Comparison of ENCODE assay signal across 20 cellular contexts in genomic region chr6:141809901-141810300, GRCh38.
"Had no signal": no experiment of that assay in that cellular context is flagged by ENCODE, and none has a peak within 500 bp of the region (broad histone marks: within the 10 kb centered on the region; RNA-seq: fewer than 3 reads in every experiment).

No MANE protein-coding gene starts in this region.

- DNase-seq: activated CD4-positive, alpha-beta T cell treated with anti-CD3 and anti-CD28 coated beads, Interleukin-2, amount 50 U/mL, for 1 hour; activated naive CD4-positive, alpha-beta T cell; activated naive CD8-positive, alpha-beta T cell treated with anti-CD3 and anti-CD28 coated beads, Interleukin-2, amount 10 ng/mL, durations not matched to agents 7 days and 5 days; activated T-cell treated with anti-CD3 and anti-CD28 coated beads for 4 hours; brain microvascular endothelial cell; cerebellar nuclear complex; effector memory CD8-positive, alpha-beta T cell; islet precursor cell; midbrain; right cardiac atrium; small intestine; stimulated activated CD4-positive, alpha-beta T cell treated with anti-CD3 and anti-CD28 coated beads, Interleukin-4, amount 100 ng/mL, for 4 hours; stimulated activated CD8-positive, alpha-beta memory T cell treated with anti-CD3 and anti-CD28 coated beads, Interleukin-4, amount 100 ng/mL, for 48 hours; stimulated activated naive CD4-positive, alpha-beta T cell treated with Interleukin-2 at 50 U/mL for 16 hours; substantia nigra had no signal

- H3K4me3 ChIP-seq: hepatocyte, lung, prostate gland, tibial nerve, vagina had no signal

- ATAC-seq: effector memory CD8-positive, alpha-beta T cell; right cardiac atrium had no signal

- H3K36me3 ChIP-seq: brain microvascular endothelial cell, prostate gland, tibial nerve, vagina had no signal

- H3K27ac ChIP-seq: brain microvascular endothelial cell, hepatocyte, prostate gland, tibial nerve, vagina had no signal

- H3K27me3 ChIP-seq: brain microvascular endothelial cell, hepatocyte, tibial nerve, vagina had no signal

- H3K9me3 ChIP-seq: prostate gland, tibial nerve, vagina had no signal

- H3K4me1 ChIP-seq: prostate gland, tibial nerve, vagina had no signal
